In genomic region chr3:12952322-12953200, GRCh38 we compare ENCODE assay signal across 28 cellular contexts.
DNase-seq lines count a peak whose midpoint lies in the region; ATAC-seq and TF ChIP-seq lines count a peak whose summit lies in the region.
"Had no signal": no experiment of that assay in that cellular context is flagged by ENCODE, and none has a peak within 500 bp of the region (broad histone marks: within the 10 kb centered on the region; RNA-seq: fewer than 3 reads in every experiment).

No MANE protein-coding gene starts in this region.

- H3K4me1 ChIP-seq in HEK293 (ENCODE audit: control insufficient read depth, insufficient read depth, low read length) (peaks cover 6% of the 10 kb centered on the region), gastroesophageal sphincter (peaks cover 0 to 93% (median 68%) of the 10 kb centered on the region in 3 donors), smooth muscle cell (ENCODE audit: low read depth) (peaks cover 7% of the 10 kb centered on the region)

- ATAC-seq in gastroesophageal sphincter (no peak), HG02973 (IDR thresholded peaks at IDR 0.05; ENCODE audit: unreplicated experiment) (no peak)
- no peak for ATAC-seq in stimulated activated effector memory CD8-positive, alpha-beta T cell treated with anti-CD3 and anti-CD28 coated beads, Interleukin-12 subunit alpha, Interleukin-12 subunit beta, amount 100 ng/mL, for 72 hours
- ATAC-seq: CD8-positive, alpha-beta T cell; left ventricle myocardium superior; natural killer cell treated with Interleukin-12 subunit alpha and Interleukin-12 subunit beta and Interleukin-15 and Interleukin-18, amount 100 ng/mL, for 72 hours; T-cell; upper lobe of right lung had no signal

- H3K27me3 ChIP-seq in gastroesophageal sphincter (no peaks in the 10 kb centered on the region), smooth muscle cell (ENCODE audit: low read depth) (no peaks in the 10 kb centered on the region)
- H3K27me3 ChIP-seq: hepatocyte, sigmoid colon, SJCRH30, upper lobe of right lung had no signal

- no peak overlapping the region for H3K4me2 ChIP-seq in smooth muscle cell
- H3K4me2 ChIP-seq: hepatocyte had no signal

- H3K27ac ChIP-seq in HEK293 (ENCODE audit: extremely low read depth, low read depth, low read length): no peak overlapping the region
- H3K27ac ChIP-seq in VCaP: peak overlapping the region; percentile 77; the same call in 1 of the 2 replicates
- H3K27ac ChIP-seq in gastroesophageal sphincter: peak overlapping the region in 3 of 4 donors; percentile 20 to 80 (median 78)
- H3K27ac ChIP-seq in smooth muscle cell (ENCODE audit: low read depth): no peak overlapping the region
- H3K27ac ChIP-seq: epithelial cell of prostate, hepatocyte, SJCRH30, upper lobe of right lung had no signal

- peak overlapping the region; percentile 81 for H3K27ac Mint-ChIP-seq in stimulated activated effector memory CD8-positive, alpha-beta T cell treated with anti-CD3 and anti-CD28 coated beads, Interleukin-12 subunit alpha, Interleukin-12 subunit beta, amount 100 ng/mL, for 72 hours

- H3K4me1 Mint-ChIP-seq in stimulated activated effector memory CD8-positive, alpha-beta T cell treated with anti-CD3 and anti-CD28 coated beads, Interleukin-12 subunit alpha, Interleukin-12 subunit beta, amount 100 ng/mL, for 72 hours: peaks cover 83% of the 10 kb centered on the region

- CTCF ChIA-PET in HEK293 (lab: Yijun Ruan, JAX): no interaction called here

- H3K79me2 ChIP-seq in smooth muscle cell (ENCODE audit: low read depth): peaks cover 51% of the 10 kb centered on the region

- no peak for TF ChIP-seq EP300 in gastroesophageal sphincter (IDR thresholded peaks at IDR 0.05)

- WGBS in gastroesophageal sphincter (ENCODE audit: low coverage in 1 of 2), 2 donors: 50 to 91% methylated on average over 2 to 4 of the region's 14 CpGs
- 92% methylated on average over 14 of the region's 14 CpGs for WGBS in smooth muscle cell (ENCODE audit: low lambda C conversion rate)

- POLR2A ChIA-PET in HEK293 (lab: Yijun Ruan, JAX): no interaction called here

- no peaks in the 10 kb centered on the region for H3F3A ChIP-seq in smooth muscle cell (ENCODE audit: low read depth)

- no peaks in the 10 kb centered on the region for H3K9me3 Mint-ChIP-seq in stimulated activated effector memory CD8-positive, alpha-beta T cell treated with anti-CD3 and anti-CD28 coated beads, Interleukin-12 subunit alpha, Interleukin-12 subunit beta, amount 100 ng/mL, for 72 hours
- H3K9me3 Mint-ChIP-seq: CD8-positive, alpha-beta T cell; natural killer cell treated with Interleukin-12 subunit alpha and Interleukin-12 subunit beta and Interleukin-15 and Interleukin-18, amount 100 ng/mL, for 72 hours; T-cell had no signal

- H3K36me3 ChIP-seq in HEK293 (ENCODE audit: control insufficient read depth in 2 of 2, insufficient read depth in 1 of 2, low read length in 2 of 2): no peaks in the 10 kb centered on the region
- no peaks in the 10 kb centered on the region for H3K36me3 ChIP-seq in gastroesophageal sphincter
- no peaks in the 10 kb centered on the region for H3K36me3 ChIP-seq in smooth muscle cell (ENCODE audit: low read depth)
- H3K36me3 ChIP-seq: sigmoid colon, SJCRH30, upper lobe of right lung had no signal

- H3K9me3 ChIP-seq in HEK293 (ENCODE audit: control insufficient read depth, insufficient read depth, low read depth, low read length): no peaks in the 10 kb centered on the region
- no peaks in the 10 kb centered on the region for H3K9me3 ChIP-seq in gastroesophageal sphincter
- H3K9me3 ChIP-seq in smooth muscle cell (replicated peaks; ENCODE audit: low read depth): no peaks in the 10 kb centered on the region
- H3K9me3 ChIP-seq: sigmoid colon, SJCRH30, upper lobe of right lung had no signal

- H2AFZ ChIP-seq in smooth muscle cell (ENCODE audit: low read depth): no peak overlapping the region
- H2AFZ ChIP-seq: hepatocyte had no signal

- TF ChIP-seq POLR2A in gastroesophageal sphincter (IDR thresholded peaks at IDR 0.05): no peak

- no peak overlapping the region for H3K4me3 Mint-ChIP-seq in stimulated activated effector memory CD8-positive, alpha-beta T cell treated with anti-CD3 and anti-CD28 coated beads, Interleukin-12 subunit alpha, Interleukin-12 subunit beta, amount 100 ng/mL, for 72 hours
- H3K4me3 Mint-ChIP-seq: CD8-positive, alpha-beta T cell; natural killer cell treated with Interleukin-12 subunit alpha and Interleukin-12 subunit beta and Interleukin-15 and Interleukin-18, amount 100 ng/mL, for 72 hours; T-cell had no signal

- TF ChIP-seq CTCF in HEK293 (tag by site-specific recombination; IDR thresholded peaks at IDR 0.05): no peak
- no peak for TF ChIP-seq CTCF in VCaP (conservative IDR thresholded peaks at IDR 0.05)
- no peak for TF ChIP-seq CTCF in gastroesophageal sphincter (IDR thresholded peaks at IDR 0.05)
- no peak for TF ChIP-seq CTCF in smooth muscle cell (IDR thresholded peaks at IDR 0.05; ENCODE audit: borderline replicate concordance, insufficient read depth, poor library complexity, severe bottlenecking)

- DNase-seq in stimulated activated effector memory CD8-positive, alpha-beta T cell treated with anti-CD3 and anti-CD28 coated beads, Interleukin-12 subunit alpha, Interleukin-12 subunit beta, amount 100 ng/mL, for 72 hours (ENCODE audit: low spot score in 2 of 2): no peak
- no peak for DNase-seq in AG08395 (ENCODE audit: low spot score)
- no peak for DNase-seq in GOT3 (lab: John Stamatoyannopoulos, UW)
- DNase-seq in smooth muscle cell (lab: John Stamatoyannopoulos, UW; ENCODE audit: unreplicated experiment): no peak
- DNase-seq: activated CD4-positive, alpha-beta T cell treated with anti-CD3 and anti-CD28 coated beads for 48 hours; activated naive CD4-positive, alpha-beta T cell treated with anti-CD3 and anti-CD28 coated beads, Interleukin-2, amount 50 U/mL, for 16 hours; activated T-cell treated with anti-CD3 and anti-CD28 coated beads, Interleukin-2, amount 50 U/mL, for 48 hours; CD8-positive, alpha-beta T cell; DMS53; foreskin fibroblast; GDM1; Kasumi-1; MV-4-11; NCI-H1694; NCI-H2171 treated with DMSO at 0.1 percent for 48 hours; NCI-H526 treated with DMSO at 0.1 percent for 48 hours; sigmoid colon; SJCRH30; T-cell; upper lobe of right lung had no signal

- H4K20me1 ChIP-seq in smooth muscle cell (ENCODE audit: low read depth): peaks cover 87% of the 10 kb centered on the region

- H3K9ac ChIP-seq in smooth muscle cell (ENCODE audit: low read depth): no peak overlapping the region

- peaks cover 16% of the 10 kb centered on the region for H3K36me3 Mint-ChIP-seq in stimulated activated effector memory CD8-positive, alpha-beta T cell treated with anti-CD3 and anti-CD28 coated beads, Interleukin-12 subunit alpha, Interleukin-12 subunit beta, amount 100 ng/mL, for 72 hours
- H3K36me3 Mint-ChIP-seq: natural killer cell treated with Interleukin-12 subunit alpha and Interleukin-12 subunit beta and Interleukin-15 and Interleukin-18, amount 100 ng/mL, for 72 hours had no signal

- H3K4me3 ChIP-seq in HEK293 (ENCODE audit: low read depth, low read length) (no peak overlapping the region), gastroesophageal sphincter (no peak overlapping the region), smooth muscle cell (no peak overlapping the region)
- H3K4me3 ChIP-seq: hepatocyte, sigmoid colon, SJCRH30, upper lobe of right lung had no signal

TF ChIP-seq in HEK293, 187 proteins besides CTCF, POLR2A, EP300 and RAD21 (continues in another document):
- TF ChIP-seq PRDM4 (tag by site-specific recombination; IDR thresholded peaks at IDR 0.05): no peak
- TF ChIP-seq PATZ1 (tag by site-specific recombination; IDR thresholded peaks at IDR 0.05): no peak
- TF ChIP-seq ZNF341 (tag by site-specific recombination; IDR thresholded peaks at IDR 0.05; ENCODE audit: low read depth): peak; percentile 85
- TF ChIP-seq ZNF571 (tag by site-specific recombination; IDR thresholded peaks at IDR 0.05): no peak
- peak; percentile 89 for TF ChIP-seq KLF1 (tag by site-specific recombination; IDR thresholded peaks at IDR 0.05)
- TF ChIP-seq ZNF311 (tag by site-specific recombination; IDR thresholded peaks at IDR 0.05; ENCODE audit: borderline replicate concordance): no peak

Comparison
In these comparisons a context has a peak if more than half of its experiments do, and no peak if none do; other contexts are left out.
1. H3K27ac ChIP-seq: peak in VCaP (single experiment) and gastroesophageal sphincter (3 of 4); none in HEK293 (single experiment) and smooth muscle cell (single experiment).